Comparison of ENCODE assay signal across 17 cellular contexts in the genomic region with DNA sequence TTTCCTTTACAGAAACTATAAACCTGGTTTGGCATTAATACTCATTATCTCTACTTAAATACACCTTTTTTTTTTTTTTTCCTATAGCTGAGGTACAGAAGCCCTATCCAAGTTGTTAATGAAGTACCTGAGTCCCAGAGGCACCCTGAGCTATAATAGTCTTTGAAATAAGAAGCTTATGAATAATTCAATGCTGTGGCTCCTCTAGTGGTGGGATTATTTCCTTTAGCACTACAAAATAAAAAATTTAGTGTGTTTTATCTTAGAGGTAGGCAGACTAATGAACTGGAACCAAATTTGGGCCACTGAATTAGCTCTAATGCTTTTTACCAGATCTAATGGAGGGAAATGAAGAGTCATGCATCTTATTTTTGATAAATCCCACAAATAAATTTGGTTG.
"Had no signal": no experiment of that assay in that cellular context is flagged by ENCODE, and none has a peak within 500 bp of the region (broad histone marks: within the 10 kb centered on the region; RNA-seq: fewer than 3 reads in every experiment).

No MANE protein-coding gene starts in this region.

- ATAC-seq: left cardiac atrium; lower lobe of right lung; right lobe of liver; stimulated activated naive B cell treated with anti-CD40 and anti-IgM and Interleukin-4, amounts not matched to agents 10 μg/mL and 1 μg/mL and 100 μg/mL, for 72 hours; T-cell had no signal

- H3K36me3 Mint-ChIP-seq: brain; immature natural killer cell; naive B cell; stimulated activated naive B cell treated with anti-CD40 and anti-IgM and Interleukin-4, amounts not matched to agents 10 μg/mL and 1 μg/mL and 100 μg/mL, for 72 hours; T-cell had no signal

- H3K27ac ChIP-seq: adrenal gland, lower lobe of right lung, prostate gland, right lobe of liver, transverse colon had no signal

- H3K27me3 ChIP-seq: adrenal gland, right lobe of liver, transverse colon had no signal

- H3K9me3 ChIP-seq: adrenal gland, lower lobe of right lung, prostate gland, right lobe of liver, transverse colon had no signal

- H3K4me3 Mint-ChIP-seq: activated B cell treated with CpG ODN at 0.5 μM for 24 hours; activated CD4-positive, alpha-beta T cell treated with anti-CD3 and anti-CD28 coated beads, Interleukin-2, amount 10 ng/mL, durations not matched to agents 24 days and 14 days; brain; dendritic cell treated with granulocyte-macrophage colony-stimulating factor and Interleukin-4, amounts not matched to agents 40 ng/mL and 50 ng/mL, for 4 days; immature natural killer cell; naive B cell; stimulated activated naive B cell treated with anti-CD40 and anti-IgM and Interleukin-4, amounts not matched to agents 10 μg/mL and 1 μg/mL and 100 μg/mL, for 72 hours; T-cell had no signal

- H3K27ac Mint-ChIP-seq: activated B cell treated with CpG ODN at 0.5 μM for 24 hours; activated CD4-positive, alpha-beta T cell treated with anti-CD3 and anti-CD28 coated beads, Interleukin-2, amount 10 ng/mL, durations not matched to agents 24 days and 14 days; activated T-helper 2 cell treated with anti-CD3 and anti-CD28 coated beads, Interferon-gamma antibody, Interleukin-2, Interleukin-4, amounts not matched to agents 10 μg/mL and 5 μg/mL and 100 μg/mL, durations not matched to agents 14 hours and 24 hours and 36 hours; brain; dendritic cell treated with granulocyte-macrophage colony-stimulating factor and Interleukin-4, amounts not matched to agents 40 ng/mL and 50 ng/mL, for 4 days; immature natural killer cell; naive B cell; stimulated activated naive B cell treated with anti-CD40 and anti-IgM and Interleukin-4, amounts not matched to agents 10 μg/mL and 1 μg/mL and 100 μg/mL, for 72 hours; T-cell had no signal

- H3K27me3 Mint-ChIP-seq: activated B cell treated with CpG ODN at 0.5 μM for 24 hours; activated CD4-positive, alpha-beta T cell treated with anti-CD3 and anti-CD28 coated beads, Interleukin-2, amount 10 ng/mL, durations not matched to agents 24 days and 14 days; brain; dendritic cell treated with granulocyte-macrophage colony-stimulating factor and Interleukin-4, amounts not matched to agents 40 ng/mL and 50 ng/mL, for 4 days; naive B cell; stimulated activated naive B cell treated with anti-CD40 and anti-IgM and Interleukin-4, amounts not matched to agents 10 μg/mL and 1 μg/mL and 100 μg/mL, for 72 hours; T-cell had no signal

- H3K4me1 ChIP-seq: adrenal gland, lower lobe of right lung, prostate gland, right lobe of liver, transverse colon had no signal

- H3K36me3 ChIP-seq: adrenal gland, lower lobe of right lung, prostate gland, right lobe of liver, transverse colon had no signal

- H3K4me3 ChIP-seq: adrenal gland, lower lobe of right lung, prostate gland, right lobe of liver, transverse colon had no signal

- DNase-seq: activated B cell treated with CpG ODN at 0.5 μM for 24 hours; activated CD4-positive, alpha-beta T cell treated with anti-CD3 and anti-CD28 coated beads, Interleukin-2, amount 10 ng/mL, durations not matched to agents 24 days and 14 days; activated naive CD4-positive, alpha-beta T cell treated with anti-CD3 and anti-CD28 coated beads, Interleukin-2, amount 50 U/mL, for 16 hours; adrenal gland; immature natural killer cell; left cardiac atrium; lower lobe of right lung; naive B cell; right lobe of liver; stimulated activated CD4-positive, alpha-beta T cell treated with anti-CD3 and anti-CD28 coated beads, Interleukin-2, amount 100 ng/mL, for 24 hours; stimulated activated naive B cell treated with anti-CD40 and anti-IgM and Interleukin-4, amounts not matched to agents 10 μg/mL and 1 μg/mL and 100 μg/mL, for 72 hours; T-cell; transverse colon had no signal

- H3K4me1 Mint-ChIP-seq: activated B cell treated with CpG ODN at 0.5 μM for 24 hours; activated CD4-positive, alpha-beta T cell treated with anti-CD3 and anti-CD28 coated beads, Interleukin-2, amount 10 ng/mL, durations not matched to agents 24 days and 14 days; brain; immature natural killer cell; naive B cell; stimulated activated naive B cell treated with anti-CD40 and anti-IgM and Interleukin-4, amounts not matched to agents 10 μg/mL and 1 μg/mL and 100 μg/mL, for 72 hours; T-cell had no signal

- H3K9me3 Mint-ChIP-seq: activated CD4-positive, alpha-beta T cell treated with anti-CD3 and anti-CD28 coated beads, Interleukin-2, amount 10 ng/mL, durations not matched to agents 24 days and 14 days; activated T-helper 2 cell treated with anti-CD3 and anti-CD28 coated beads, Interferon-gamma antibody, Interleukin-2, Interleukin-4, amounts not matched to agents 10 μg/mL and 5 μg/mL and 100 μg/mL, durations not matched to agents 14 hours and 24 hours and 36 hours; dendritic cell treated with granulocyte-macrophage colony-stimulating factor and Interleukin-4, amounts not matched to agents 40 ng/mL and 50 ng/mL, for 4 days had no signal
